11 cellular contexts compared by ENCODE assay signal in the genomic region with DNA sequence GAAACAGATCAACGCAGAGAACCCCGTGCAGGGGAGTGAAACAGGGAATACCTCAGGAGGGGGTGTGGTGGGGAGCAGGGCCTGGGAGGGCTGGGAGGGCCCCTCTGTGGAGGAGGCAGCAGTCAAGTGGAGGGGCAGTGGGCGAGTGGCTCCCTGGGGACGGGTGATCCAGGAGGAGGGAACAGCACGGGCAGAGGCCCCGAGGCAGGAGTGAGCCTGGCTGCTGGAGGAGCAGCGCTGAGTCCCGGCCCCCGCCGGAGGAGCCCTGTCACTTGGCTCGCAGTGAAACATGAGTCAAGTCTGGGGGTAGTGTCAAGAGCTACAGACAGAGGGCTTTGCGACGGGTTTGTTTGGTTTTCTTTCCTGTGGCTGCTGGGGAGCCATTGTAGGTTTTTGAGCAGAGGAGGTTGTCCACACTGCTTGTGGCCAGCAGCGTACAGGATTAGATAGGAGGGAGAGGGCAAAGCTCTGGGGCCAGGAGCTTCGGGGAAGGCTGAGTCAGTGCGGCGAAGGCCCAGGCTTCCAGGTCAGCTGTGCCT.
DNase-seq lines count a peak whose midpoint lies in the region; ATAC-seq and TF ChIP-seq lines count a peak whose summit lies in the region.
"Had no signal": no experiment of that assay in that cellular context is flagged by ENCODE, and none has a peak within 500 bp of the region (broad histone marks: within the 10 kb centered on the region; RNA-seq: fewer than 3 reads in every experiment).

No MANE protein-coding gene starts in this region.

- no peak overlapping the region for H3K9ac ChIP-seq in SU-DHL-6 (ENCODE audit: low read length)
- peak overlapping the region; percentile 42 for H3K9ac ChIP-seq in mesendoderm (ENCODE audit: low read length)

- H3K79me2 ChIP-seq in SU-DHL-6 (ENCODE audit: insufficient read depth, low read length) (no peaks in the 10 kb centered on the region), mesendoderm (ENCODE audit: control insufficient read depth, insufficient read depth, low read length) (peaks cover 2% of the 10 kb centered on the region)

- H3K4me1 ChIP-seq in mesendoderm (ENCODE audit: control insufficient read depth, low read depth, low read length) (peaks cover 6% of the 10 kb centered on the region), breast epithelium (no peaks in the 10 kb centered on the region)

- H4K5ac ChIP-seq in mesendoderm (ENCODE audit: low read length): no peak overlapping the region

- H4K20me1 ChIP-seq in SU-DHL-6 (ENCODE audit: low read depth, low read length): no peaks in the 10 kb centered on the region

- no peak for ATAC-seq in GM19328 (IDR thresholded peaks at IDR 0.05; ENCODE audit: unreplicated experiment)
- no peak for ATAC-seq in HG02759 (IDR thresholded peaks at IDR 0.05; ENCODE audit: unreplicated experiment)

- peak overlapping the region; percentile 73 for H3K56ac ChIP-seq in mesendoderm (ENCODE audit: low read length)

- DNase-seq in EH (ENCODE audit: low read depth) (peak; percentile 69), HEK293T (ENCODE audit: extremely low spot score) (peak; percentile 72), mesendoderm (peak; percentile 83), breast epithelium (ENCODE audit: low spot score in 2 of 2) (no peak), superior temporal gyrus (ENCODE audit: extremely low spot score) (no peak)
- DNase-seq: amygdala; Right ventricle myocardium superior; stimulated activated CD4-positive, alpha-beta T cell treated with anti-CD3 and anti-CD28 coated beads, Interleukin-4, amount 100 ng/mL, for 1 hour had no signal

- H3K9me3 ChIP-seq in SU-DHL-6 (ENCODE audit: insufficient read depth, low read length) (no peaks in the 10 kb centered on the region), breast epithelium (peaks cover 0 to 4% of the 10 kb centered on the region in 2 donors)

- TF ChIP-seq POLR2A in breast epithelium (IDR thresholded peaks at IDR 0.05): no peak

- no peak overlapping the region for H2AK5ac ChIP-seq in mesendoderm (ENCODE audit: low read length)

- POLR2A ChIA-PET in HEK293T (lab: Yijun Ruan, JAX): interaction anchor here (1.1 kb wide), 1 partner anchor 17 kb away, joined by 3 read pairs; no protein-coding TSS in a partner anchor

- TF ChIP-seq CTCF in SU-DHL-6 (IDR thresholded peaks at IDR 0.05; ENCODE audit: insufficient read depth, low read length, poor library complexity, severe bottlenecking): no peak
- no peak for TF ChIP-seq CTCF in breast epithelium (IDR thresholded peaks at IDR 0.05)

- no CpG with 5 or more reads among the region's 17 CpGs for WGBS in mesendoderm (ENCODE audit: extremely low coverage, insufficient coverage, low lambda C conversion rate)

- H3K4ac ChIP-seq in mesendoderm (ENCODE audit: low read depth, low read length): no peak overlapping the region

- peaks cover 15% of the 10 kb centered on the region for H3K79me1 ChIP-seq in mesendoderm (ENCODE audit: low read length)

- H2BK15ac ChIP-seq in mesendoderm (replicated peaks; ENCODE audit: low read depth): no peak overlapping the region

- H3K18ac ChIP-seq in mesendoderm (ENCODE audit: low read length): no peak overlapping the region

- H3F3A ChIP-seq in SU-DHL-6 (ENCODE audit: insufficient read depth): no peaks in the 10 kb centered on the region

- H3K27me3 ChIP-seq in SU-DHL-6 (ENCODE audit: low read length): no peaks in the 10 kb centered on the region
- no peaks in the 10 kb centered on the region for H3K27me3 ChIP-seq in mesendoderm (ENCODE audit: insufficient read depth, low read length, poor library complexity)
- H3K27me3 ChIP-seq in breast epithelium: no peaks in the 10 kb centered on the region

- no peak overlapping the region for H2BK120ac ChIP-seq in mesendoderm (ENCODE audit: low read depth, low read length)

- no peak overlapping the region for H2BK5ac ChIP-seq in mesendoderm (ENCODE audit: low read length)

- peak overlapping the region; percentile 67; the same call in 1 of the 2 replicates for H3K27ac ChIP-seq in SU-DHL-6 (ENCODE audit: low read depth, low read length)
- no peak overlapping the region for H3K27ac ChIP-seq in mesendoderm (ENCODE audit: low read depth, low read length)
- H3K27ac ChIP-seq in breast epithelium: peak overlapping the region in 1 of 2 donors; percentile 25

- no peak overlapping the region for H4K8ac ChIP-seq in mesendoderm (ENCODE audit: low read depth, low read length)

- H3K4me2 ChIP-seq in SU-DHL-6 (ENCODE audit: low read depth, low read length, poor library complexity, severe bottlenecking) (peak overlapping the region; percentile 26), mesendoderm (ENCODE audit: low read length) (no peak overlapping the region)

- H3K23ac ChIP-seq in mesendoderm (ENCODE audit: low read length): no peak overlapping the region

- no peaks in the 10 kb centered on the region for H3K36me3 ChIP-seq in SU-DHL-6 (ENCODE audit: low read length)
- no peaks in the 10 kb centered on the region for H3K36me3 ChIP-seq in mesendoderm (ENCODE audit: control insufficient read depth, insufficient read depth, low read length)
- no peaks in the 10 kb centered on the region for H3K36me3 ChIP-seq in breast epithelium

- no peaks in the 10 kb centered on the region for H3K9me2 ChIP-seq in SU-DHL-6 (replicated peaks; ENCODE audit: insufficient read depth, low read length)

- intact Hi-C loops in breast epithelium (cut with DNase I; ENCODE audit: low total_unique reads): no loop called here

- no peak overlapping the region for H3K4me3 ChIP-seq in SU-DHL-6 (ENCODE audit: insufficient read depth, low read length, poor library complexity, severe bottlenecking)
- H3K4me3 ChIP-seq in mesendoderm (ENCODE audit: low read length): no peak overlapping the region
- no peak overlapping the region for H3K4me3 ChIP-seq in breast epithelium

- H2AFZ ChIP-seq in SU-DHL-6 (ENCODE audit: low read depth, low read length, severe bottlenecking): no peak overlapping the region

- CTCF ChIA-PET in HEK293T (lab: Yijun Ruan, JAX): no interaction called here

TF ChIP-seq in HEK293T, 16 proteins besides CTCF, POLR2A, EP300 and RAD21:
- TF ChIP-seq BHLHE40 (IDR thresholded peaks at IDR 0.05; ENCODE audit: borderline replicate concordance): no peak
- TF ChIP-seq, protein P1, sequence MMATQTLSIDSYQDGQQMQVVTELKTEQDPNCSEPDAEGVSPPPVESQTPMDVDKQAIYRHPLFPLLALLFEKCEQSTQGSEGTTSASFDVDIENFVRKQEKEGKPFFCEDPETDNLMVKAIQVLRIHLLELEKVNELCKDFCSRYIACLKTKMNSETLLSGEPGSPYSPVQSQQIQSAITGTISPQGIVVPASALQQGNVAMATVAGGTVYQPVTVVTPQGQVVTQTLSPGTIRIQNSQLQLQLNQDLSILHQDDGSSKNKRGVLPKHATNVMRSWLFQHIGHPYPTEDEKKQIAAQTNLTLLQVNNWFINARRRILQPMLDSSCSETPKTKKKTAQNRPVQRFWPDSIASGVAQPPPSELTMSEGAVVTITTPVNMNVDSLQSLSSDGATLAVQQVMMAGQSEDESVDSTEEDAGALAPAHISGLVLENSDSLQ (IDR thresholded peaks at IDR 0.05): 0 out of 2 replicates have a peak, but pooled peaks have one; percentile 9

Comparison
In these comparisons a context has a peak if more than half of its experiments do, and no peak if none do; other contexts are left out.
1. DNase-seq: peak in EH (single experiment), HEK293T (single experiment) and mesendoderm (single experiment); none in breast epithelium (0 of 2) and superior temporal gyrus (single experiment).